Comparison of ENCODE assay signal across 1 cellular context in the genomic region with DNA sequence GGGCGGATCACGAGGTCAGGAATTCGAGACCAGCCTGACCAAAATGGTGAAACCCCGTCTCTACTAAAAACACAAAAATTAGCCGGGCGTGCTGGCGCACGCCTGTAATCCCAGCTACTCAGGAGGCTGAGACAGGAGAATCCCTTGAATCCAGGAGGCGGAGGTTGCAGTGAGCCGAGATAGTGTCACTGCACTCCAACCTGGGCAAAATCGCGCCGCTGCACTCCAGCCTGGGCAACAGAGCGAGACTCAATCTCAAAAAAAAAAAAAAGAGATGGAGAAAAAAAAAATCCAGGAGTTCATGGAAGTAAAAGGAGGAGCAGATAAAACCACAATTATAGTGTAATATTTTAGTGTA.
TF ChIP-seq lines count a peak whose summit lies in the region.

No MANE protein-coding gene starts in this region.

TF ChIP-seq in HEK293, 187 proteins besides CTCF, POLR2A, EP300 and RAD21:
- TF ChIP-seq, protein P1, sequence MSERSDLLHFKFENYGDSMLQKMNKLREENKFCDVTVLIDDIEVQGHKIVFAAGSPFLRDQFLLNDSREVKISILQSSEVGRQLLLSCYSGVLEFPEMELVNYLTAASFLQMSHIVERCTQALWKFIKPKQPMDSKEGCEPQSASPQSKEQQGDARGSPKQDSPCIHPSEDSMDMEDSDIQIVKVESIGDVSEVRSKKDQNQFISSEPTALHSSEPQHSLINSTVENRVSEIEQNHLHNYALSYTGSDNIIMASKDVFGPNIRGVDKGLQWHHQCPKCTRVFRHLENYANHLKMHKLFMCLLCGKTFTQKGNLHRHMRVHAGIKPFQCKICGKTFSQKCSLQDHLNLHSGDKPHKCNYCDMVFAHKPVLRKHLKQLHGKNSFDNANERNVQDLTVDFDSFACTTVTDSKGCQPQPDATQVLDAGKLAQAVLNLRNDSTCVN (tag by site-specific recombination; optimal IDR thresholded peaks at IDR 0.05) = peak; percentile 21
- 0 out of 2 replicates have a peak, but pooled peaks have one; percentile 27 for TF ChIP-seq KLF7 (tag by site-specific recombination; IDR thresholded peaks at IDR 0.05; ENCODE audit: borderline replicate concordance)
- peak; percentile 30; the same call in 1 of the 2 replicates for TF ChIP-seq ZXDB (tag by site-specific recombination; IDR thresholded peaks at IDR 0.05)
- peak; percentile 63 for TF ChIP-seq IKZF3 (tag by site-specific recombination; IDR thresholded peaks at IDR 0.05)
- TF ChIP-seq ZBTB8A (tag by site-specific recombination; IDR thresholded peaks at IDR 0.05) = peak; percentile 11; the same call in 1 of the 2 replicates
- TF ChIP-seq BCL11A (tag by site-specific recombination; IDR thresholded peaks at IDR 0.05; ENCODE audit: low read depth) = peak; percentile 39; the same call in 1 of the 2 replicates
- peak; percentile 47 for TF ChIP-seq ZNF335 (tag by site-specific recombination; conservative IDR thresholded peaks at IDR 0.05)
- TF ChIP-seq, protein P2, sequence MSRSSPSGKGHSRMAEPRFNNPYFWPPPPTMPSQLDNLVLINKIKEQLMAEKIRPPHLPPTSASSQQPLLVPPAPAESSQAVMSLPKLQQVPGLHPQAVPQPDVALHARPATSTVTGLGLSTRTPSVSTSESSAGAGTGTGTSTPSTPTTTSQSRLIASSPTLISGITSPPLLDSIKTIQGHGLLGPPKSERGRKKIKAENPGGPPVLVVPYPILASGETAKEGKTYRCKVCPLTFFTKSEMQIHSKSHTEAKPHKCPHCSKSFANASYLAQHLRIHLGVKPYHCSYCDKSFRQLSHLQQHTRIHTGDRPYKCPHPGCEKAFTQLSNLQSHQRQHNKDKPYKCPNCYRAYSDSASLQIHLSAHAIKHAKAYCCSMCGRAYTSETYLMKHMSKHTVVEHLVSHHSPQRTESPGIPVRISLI (tag by site-specific recombination; IDR thresholded peaks at IDR 0.05) = peak; percentile 27; the same call in 1 of the 2 replicates
- TF ChIP-seq OSR2 (tag by site-specific recombination; IDR thresholded peaks at IDR 0.05) = peak; percentile 74
- TF ChIP-seq ZBTB49 (tag by site-specific recombination; IDR thresholded peaks at IDR 0.05; ENCODE audit: low read depth) = peak; percentile 63; the same call in 1 of the 2 replicates
- peak; percentile 92 for TF ChIP-seq ZNF121 (tag by site-specific recombination; IDR thresholded peaks at IDR 0.05)
- 0 out of 2 replicates have a peak, but pooled peaks have one; percentile 39 for TF ChIP-seq ZNF2 (tag by site-specific recombination; IDR thresholded peaks at IDR 0.05)
- peak; percentile 76 for TF ChIP-seq ZBTB17 (tag by site-specific recombination; IDR thresholded peaks at IDR 0.05)
- TF ChIP-seq ZNF600 (tag by site-specific recombination; IDR thresholded peaks at IDR 0.05) = peak; percentile 59; the same call in 1 of the 2 replicates
- peak; percentile 26; the same call in 1 of the 2 replicates for TF ChIP-seq ZNF394 (tag by site-specific recombination; IDR thresholded peaks at IDR 0.05; ENCODE audit: borderline replicate concordance)
- 0 out of 2 replicates have a peak, but pooled peaks have one; percentile 21 for TF ChIP-seq ZNF629 (tag by site-specific recombination; IDR thresholded peaks at IDR 0.05)
- TF ChIP-seq ZNF610 (tag by site-specific recombination; IDR thresholded peaks at IDR 0.05; ENCODE audit: borderline replicate concordance) = 0 out of 2 replicates have a peak, but pooled peaks have one; percentile 37
- TF ChIP-seq, protein P3, sequence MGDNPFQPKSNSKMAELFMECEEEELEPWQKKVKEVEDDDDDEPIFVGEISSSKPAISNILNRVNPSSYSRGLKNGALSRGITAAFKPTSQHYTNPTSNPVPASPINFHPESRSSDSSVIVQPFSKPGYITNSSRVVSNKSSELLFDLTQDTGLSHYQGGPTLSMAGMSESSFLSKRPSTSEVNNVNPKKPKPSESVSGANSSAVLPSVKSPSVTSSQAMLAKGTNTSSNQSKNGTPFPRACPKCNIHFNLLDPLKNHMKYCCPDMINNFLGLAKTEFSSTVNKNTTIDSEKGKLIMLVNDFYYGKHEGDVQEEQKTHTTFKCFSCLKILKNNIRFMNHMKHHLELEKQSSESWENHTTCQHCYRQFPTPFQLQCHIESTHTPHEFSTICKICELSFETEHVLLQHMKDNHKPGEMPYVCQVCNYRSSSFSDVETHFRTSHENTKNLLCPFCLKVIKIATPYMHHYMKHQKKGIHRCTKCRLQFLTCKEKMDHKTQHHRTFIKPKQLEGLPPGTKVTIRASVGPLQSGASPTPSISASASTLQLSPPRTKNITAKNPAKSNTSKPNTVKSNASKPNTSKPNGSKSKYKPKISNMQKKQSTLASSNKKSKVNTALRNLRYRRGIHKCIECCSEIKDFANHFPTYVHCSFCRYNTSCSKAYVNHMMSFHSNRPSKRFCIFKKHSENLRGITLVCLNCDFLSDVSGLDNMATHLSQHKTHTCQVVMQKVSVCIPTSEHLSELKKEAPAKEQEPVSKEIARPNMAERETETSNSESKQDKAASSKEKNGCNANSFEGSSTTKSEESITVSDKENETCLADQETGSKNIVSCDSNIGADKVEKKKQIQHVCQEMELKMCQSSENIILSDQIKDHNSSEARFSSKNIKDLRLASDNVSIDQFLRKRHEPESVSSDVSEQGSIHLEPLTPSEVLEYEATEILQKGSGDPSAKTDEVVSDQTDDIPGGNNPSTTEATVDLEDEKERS (tag by site-specific recombination; IDR thresholded peaks at IDR 0.05) = peak; percentile 41; the same call in 1 of the 2 replicates
